In the genomic region with DNA sequence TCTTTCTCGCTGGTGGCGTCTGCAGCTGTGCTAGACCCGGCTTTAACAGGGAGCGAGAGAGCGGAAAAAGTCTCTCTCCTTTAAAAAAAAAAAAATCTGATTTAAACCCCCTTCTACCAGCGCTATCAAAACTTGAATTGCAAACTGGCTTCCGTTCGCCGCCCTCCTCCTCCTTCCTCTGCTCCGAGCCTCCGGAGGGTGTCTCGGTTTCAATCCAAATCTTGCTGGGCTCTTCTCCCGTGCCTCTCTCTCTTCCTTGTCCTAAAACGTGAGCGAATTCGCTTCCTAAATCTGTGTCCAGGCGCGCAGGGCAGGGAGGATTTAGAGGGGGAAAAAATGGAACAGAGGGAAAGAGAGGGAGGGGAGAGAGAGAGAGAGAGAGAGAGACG, we compare ENCODE assay signal across 8 cellular contexts. TPM values are rescaled to one million over a fixed set of nuclear protein-coding genes. Genes with fewer than 3 reads are reported as not detected.
DNase-seq lines count a peak whose midpoint lies in the region; ATAC-seq, FAIRE-seq and TF ChIP-seq lines count a peak whose summit lies in the region.

No MANE protein-coding gene starts in this region.

- FAIRE-seq in small intestine (lab: Jason Lieb, UNC) = no peak

- no CpG with 5 or more reads among the region's 19 CpGs for WGBS in iPS DF 6.9 (ENCODE audit: insufficient coverage, insufficient read length)
- 1 to 3% (median 1%) methylated on average over 19 of the region's 19 CpGs for WGBS in small intestine, 3 donors

- H3K9me3 ChIP-seq in adipocyte (ENCODE audit: control insufficient read depth, low read length) = no peaks in the 10 kb centered on the region
- no peaks in the 10 kb centered on the region for H3K9me3 ChIP-seq in iPS DF 6.9 (ENCODE audit: control insufficient read depth, insufficient read depth, low read length)
- H3K9me3 ChIP-seq in small intestine (ENCODE audit: control insufficient read depth, low read depth) = no peaks in the 10 kb centered on the region

- no peak for TF ChIP-seq CTCF in HFFc6 (IDR thresholded peaks at IDR 0.05)

- H3K36me3 Mint-ChIP-seq in HFFc6 (ENCODE audit: low read depth) = peaks cover 53% of the 10 kb centered on the region

- H3K4me3 ChIP-seq in adipocyte (ENCODE audit: low read length) (peak overlapping the region; percentile 98), iPS DF 6.9 (ENCODE audit: low read length) (peak overlapping the region; percentile 4; the same call in 1 of the 2 replicates), small intestine (ENCODE audit: low read depth in 1 of 2, low read length in 2 of 2) (peak overlapping the region; percentile 42 to 84)

- H3K27me3 ChIP-seq in adipocyte (replicated peaks; ENCODE audit: control insufficient read depth, insufficient read depth, low read length) = no peaks in the 10 kb centered on the region
- peaks cover 80% of the 10 kb centered on the region for H3K27me3 ChIP-seq in iPS DF 6.9 (ENCODE audit: control insufficient read depth, insufficient read depth, low read length)
- peaks cover 0 to 14% of the 10 kb centered on the region in 2 donors for H3K27me3 ChIP-seq in small intestine (ENCODE audit: control insufficient read depth in 2 of 2, insufficient read depth in 2 of 2, low read length in 2 of 2)

- H3K36me3 ChIP-seq in adipocyte (ENCODE audit: control insufficient read depth, insufficient read depth, low read length, severe bottlenecking) (peaks cover 5% of the 10 kb centered on the region), iPS DF 6.9 (ENCODE audit: control insufficient read depth, insufficient read depth, low read length) (no peaks in the 10 kb centered on the region), small intestine (ENCODE audit: control insufficient read depth in 2 of 2, insufficient read depth in 2 of 2, low read length in 2 of 2) (peaks cover 0 to 5% of the 10 kb centered on the region in 2 donors)

- H3K4me3 Mint-ChIP-seq in HFFc6 = peak overlapping the region; percentile 99

- no peak for DNase-seq in HFFc6
- no peak for DNase-seq in adipocyte (ENCODE audit: low read depth)
- no peak for DNase-seq in iPS DF 6.9 (ENCODE audit: low read depth, low spot score)
- no peak for DNase-seq in small intestine
- no peak for DNase-seq in HuH-7.5 (ENCODE audit: low spot score)
- DNase-seq in NCI-H1105 treated with DMSO at 0.1 percent for 48 hours (lab: John Stamatoyannopoulos, UW) = no peak

- H3K27ac ChIP-seq in iPS DF 6.9 (ENCODE audit: low read length) = no peak overlapping the region
- H3K27ac ChIP-seq in small intestine (ENCODE audit: low read depth in 1 of 2, low read length in 1 of 2) = peak overlapping the region; percentile 95 to 96

- H3K4me1 ChIP-seq in adipocyte (ENCODE audit: control insufficient read depth, insufficient read depth, low read length) = peaks cover 10% of the 10 kb centered on the region
- H3K4me1 ChIP-seq in iPS DF 6.9 (ENCODE audit: control insufficient read depth, insufficient read depth, low read length) = peaks cover 14% of the 10 kb centered on the region
- H3K4me1 ChIP-seq in small intestine (ENCODE audit: control insufficient read depth in 2 of 2, insufficient read depth in 1 of 2, low read depth in 1 of 2, low read length in 1 of 2) = no peaks in the 10 kb centered on the region

- peaks cover 48% of the 10 kb centered on the region for H3K4me1 Mint-ChIP-seq in HFFc6 (ENCODE audit: low read depth)

- ATAC-seq in GM21576 (IDR thresholded peaks at IDR 0.05; ENCODE audit: unreplicated experiment) (no peak), GM18520 (IDR thresholded peaks at IDR 0.05; ENCODE audit: unreplicated experiment) (no peak)

- peak overlapping the region; percentile 100 for H3K27ac Mint-ChIP-seq in HFFc6

- peaks cover 34% of the 10 kb centered on the region for H3K9me3 Mint-ChIP-seq in HFFc6

- H3K9ac ChIP-seq in adipocyte (ENCODE audit: low read length) = peak overlapping the region; percentile 98

- peaks cover 39% of the 10 kb centered on the region for H3K27me3 Mint-ChIP-seq in HFFc6 (ENCODE audit: insufficient read depth)

RNA-seq across cellular contexts. Expression of gene TBX3, which starts 0.3 kb away (rescaled TPM):
- total RNA-seq in HFFc6 (2021; fragmentation: NEBNext Ultra II Directional; extraction: Animal tissue kit (Norgen Biotek cat#: 25700)) = 100 to 1,000 TPM; 108 to 145 (median 127) TPM
- 100 to 1,000 TPM in 1 of 3 donors, 10 to 100 TPM in 2; 18.8 to 104 (median 53.5) TPM for polyA plus RNA-seq in small intestine

Comparison
In these comparisons a context has a peak if more than half of its experiments do, and no peak if none do; other contexts are left out.
1. H3K4me3 ChIP-seq: peak in every context shown above with its lines; median percentile 98 in adipocyte; 63 in small intestine; 4 in iPS DF 6.9.